14 cellular contexts compared by ENCODE assay signal in the genomic region with DNA sequence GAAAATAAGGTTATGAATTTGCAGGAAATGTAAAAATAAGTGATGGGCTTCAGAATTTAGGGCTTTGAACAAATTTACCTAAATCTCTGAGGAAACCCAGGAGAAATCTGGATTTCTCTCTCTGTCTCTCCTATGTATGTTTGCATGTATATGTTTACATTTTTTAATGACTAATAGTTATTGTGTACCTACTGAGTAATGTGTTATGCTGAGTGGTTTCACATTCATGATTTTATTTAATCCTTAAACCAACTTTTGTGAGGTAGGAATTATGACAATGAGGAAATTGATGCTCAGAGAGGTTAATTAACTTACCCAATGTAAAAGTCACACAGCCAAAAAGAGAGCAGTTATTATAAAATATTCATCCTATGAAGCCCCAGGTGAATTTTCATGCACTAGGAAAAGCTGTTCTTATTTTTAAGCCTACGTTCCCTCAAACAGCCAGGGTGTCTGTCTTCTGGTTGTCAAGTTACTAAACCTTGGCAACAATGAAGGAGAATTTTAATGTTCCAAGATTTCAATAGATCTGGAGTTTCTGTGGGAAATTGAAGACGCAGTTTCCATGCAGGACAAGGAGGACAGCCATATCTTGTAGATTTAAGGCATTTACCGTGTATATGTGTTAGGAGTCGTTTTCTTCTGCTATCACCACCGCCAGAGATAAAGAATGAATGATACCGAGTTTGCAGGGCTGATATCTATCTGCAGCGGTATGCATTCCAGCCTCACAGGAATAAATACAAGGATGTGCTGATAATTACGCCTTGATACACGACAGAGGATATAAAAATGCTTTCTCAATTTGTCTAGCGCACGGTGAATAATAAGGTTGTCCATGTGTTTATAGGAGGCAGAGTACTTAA.
"Had no signal": no experiment of that assay in that cellular context is flagged by ENCODE, and none has a peak within 500 bp of the region (broad histone marks: within the 10 kb centered on the region; RNA-seq: fewer than 3 reads in every experiment).

No MANE protein-coding gene starts in this region.

- H3K4me3 ChIP-seq: prostate gland, right atrium auricular region, thyroid gland had no signal

- H3K4me1 Mint-ChIP-seq: activated T-helper 17 cell treated with anti-CD3 and anti-CD28 coated beads, Interleukin-2, amount 50 U/mL, for 72 hours had no signal

- DNase-seq: activated naive CD4-positive, alpha-beta T cell; activated T-cell treated with anti-CD3 and anti-CD28 coated beads, Interleukin-2, amount 50 U/mL, for 24 hours; effector CD4-positive, alpha-beta T cell; naive B cell; stimulated activated CD4-positive, alpha-beta T cell treated with anti-CD3 and anti-CD28 coated beads, Interleukin-4, amount 100 ng/mL, for 24 hours; stimulated activated naive CD4-positive, alpha-beta T cell treated with Interleukin-2 at 50 U/mL for 16 hours; T1000 had no signal

- H3K36me3 ChIP-seq: prostate gland, right atrium auricular region, thyroid gland had no signal

- H3K4me1 ChIP-seq: prostate gland, right atrium auricular region, thyroid gland had no signal

- H3K27ac ChIP-seq: prostate gland, right atrium auricular region, thyroid gland had no signal

- H3K9me3 Mint-ChIP-seq: activated T-cell treated with anti-CD3 and anti-CD28 coated beads, Interleukin-2, amount 50 U/mL, for 24 hours; activated T-helper 17 cell treated with anti-CD3 and anti-CD28 coated beads, Interleukin-2, amount 50 U/mL, for 72 hours; T-helper 1 cell treated with Interleukin-12 subunit alpha and Interleukin-12 subunit beta and Interleukin-4 antibody, amounts not matched to agents 30 μg/mL and 1 μg/mL, for 36 hours had no signal

- H3K27me3 ChIP-seq: right atrium auricular region, thyroid gland had no signal

- H3K4me3 Mint-ChIP-seq: activated naive CD8-positive, alpha-beta T cell; activated T-cell treated with anti-CD3 and anti-CD28 coated beads, Interleukin-2, amount 50 U/mL, for 24 hours; activated T-helper 17 cell treated with anti-CD3 and anti-CD28 coated beads, Interleukin-2, amount 50 U/mL, for 72 hours; naive B cell; T-helper 1 cell treated with Interleukin-12 subunit alpha and Interleukin-12 subunit beta and Interleukin-4 antibody, amounts not matched to agents 30 μg/mL and 1 μg/mL, for 36 hours; WTC11 had no signal

- H3K9me3 ChIP-seq: prostate gland, right atrium auricular region, thyroid gland had no signal

- H3K27ac Mint-ChIP-seq: activated naive CD8-positive, alpha-beta T cell; activated T-cell treated with anti-CD3 and anti-CD28 coated beads, Interleukin-2, amount 50 U/mL, for 24 hours; activated T-helper 17 cell treated with anti-CD3 and anti-CD28 coated beads, Interleukin-2, amount 50 U/mL, for 72 hours; naive B cell; T-helper 1 cell treated with Interleukin-12 subunit alpha and Interleukin-12 subunit beta and Interleukin-4 antibody, amounts not matched to agents 30 μg/mL and 1 μg/mL, for 36 hours; WTC11 had no signal

- ATAC-seq: activated T-helper 17 cell treated with anti-CD3 and anti-CD28 coated beads, Interleukin-2, amount 50 U/mL, for 72 hours had no signal

- H3K36me3 Mint-ChIP-seq: activated naive CD8-positive, alpha-beta T cell; naive B cell; WTC11 had no signal
